ENCODE assay signal across 9 cellular contexts in the genomic region with DNA sequence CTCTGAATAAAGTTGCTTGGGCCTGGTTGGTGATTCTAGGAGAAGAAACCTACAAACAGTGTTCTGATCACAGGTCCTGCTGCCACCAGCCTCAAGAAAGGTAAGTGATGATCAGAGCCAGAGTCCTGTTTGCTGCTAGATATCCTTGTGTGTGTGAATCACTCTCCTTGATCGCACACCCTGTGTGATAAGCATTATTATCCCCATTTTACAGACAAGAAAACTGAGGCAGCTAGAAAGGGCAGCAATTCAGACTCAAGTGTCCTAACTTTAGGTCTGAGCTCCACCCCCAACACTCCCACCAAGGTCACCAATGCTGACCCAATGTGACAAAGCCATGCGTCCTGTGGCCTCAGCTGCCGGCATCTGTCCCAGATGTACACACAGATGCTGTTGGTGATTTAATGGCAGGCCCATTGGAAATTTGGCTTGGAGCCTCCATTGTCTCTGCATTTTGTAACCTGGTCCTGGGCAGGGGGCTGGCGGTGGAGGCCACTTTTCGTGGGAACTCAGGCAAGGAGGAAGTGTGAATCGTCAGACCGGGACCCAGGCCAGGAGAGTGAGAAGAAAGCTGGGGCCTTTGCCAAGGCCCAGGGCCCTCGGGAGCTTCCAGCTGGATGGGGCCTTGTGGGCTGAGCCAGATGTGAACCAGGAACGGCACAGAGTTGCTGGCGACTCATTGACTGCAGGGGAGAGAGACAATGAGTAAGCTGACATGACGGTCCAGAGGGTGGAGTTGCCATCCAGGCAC. TPM values are rescaled to one million over a fixed set of nuclear protein-coding genes. Genes with fewer than 3 reads are reported as not detected.
DNase-seq lines count a peak whose midpoint lies in the region; ATAC-seq and TF ChIP-seq lines count a peak whose summit lies in the region.
"Had no signal": no experiment of that assay in that cellular context is flagged by ENCODE, and none has a peak within 500 bp of the region (broad histone marks: within the 10 kb centered on the region; RNA-seq: fewer than 3 reads in every experiment).

No MANE protein-coding gene starts in this region.

- H3K4me1 ChIP-seq in OCI-LY7 (ENCODE audit: insufficient read depth, low read length, poor library complexity, severe bottlenecking) = no peaks in the 10 kb centered on the region

- DNase-seq in HFF-Myc (ENCODE audit: extremely low read depth, low read depth) (peak; percentile 96), brain microvascular endothelial cell (peak; percentile 90), inferior parietal cortex (ENCODE audit: extremely low spot score) (peak; percentile 25), stromal cell of bone marrow (ENCODE audit: low read depth) (peak; percentile 93), NCI-H345 (lab: John Stamatoyannopoulos, UW) (no peak), OCI-LY7 (ENCODE audit: low spot score) (no peak)
- DNase-seq in stimulated activated CD4-positive, alpha-beta T cell treated with anti-CD3 and anti-CD28 coated beads, Interleukin-4, amount 100 ng/mL, for 24 hours = no peak
- no peak for DNase-seq in activated CD8-positive, alpha-beta T cell treated with anti-CD3 and anti-CD28 coated beads for 36 hours
- DNase-seq: SIG-M5 had no signal

- H3K4me3 Mint-ChIP-seq in activated CD8-positive, alpha-beta T cell treated with anti-CD3 and anti-CD28 coated beads for 36 hours = no peak overlapping the region

- no peak overlapping the region for H3K27ac Mint-ChIP-seq in activated CD8-positive, alpha-beta T cell treated with anti-CD3 and anti-CD28 coated beads for 36 hours

- no peak overlapping the region for H3K4me2 ChIP-seq in OCI-LY7 (ENCODE audit: low read length)

- H3K9me3 Mint-ChIP-seq in activated CD8-positive, alpha-beta T cell treated with anti-CD3 and anti-CD28 coated beads for 36 hours = no peaks in the 10 kb centered on the region

- no peaks in the 10 kb centered on the region for H3K36me3 Mint-ChIP-seq in activated CD8-positive, alpha-beta T cell treated with anti-CD3 and anti-CD28 coated beads for 36 hours (ENCODE audit: low read depth)

- in situ Hi-C loops in brain microvascular endothelial cell (cut with HindIII; ENCODE audit: low pct_ligation_motif_present, low sequenced_read_pairs) = no loop called here

- CTCF ChIA-PET in activated CD8-positive, alpha-beta T cell treated with anti-CD3 and anti-CD28 coated beads for 36 hours (lab: Charles Lee) = no interaction called here
- CTCF ChIA-PET in OCI-LY7 (lab: Charles Lee; ENCODE audit: unreplicated experiment) = no interaction called here

- intact Hi-C loops in activated CD8-positive, alpha-beta T cell treated with anti-CD3 and anti-CD28 coated beads for 36 hours (cut with micrococcal nuclease) = no loop called here
- intact Hi-C loops in OCI-LY7 (cut with micrococcal nuclease; ENCODE audit: unreplicated experiment) = no loop called here

- H3K27me3 ChIP-seq in brain microvascular endothelial cell (replicated peaks) = no peaks in the 10 kb centered on the region

- H3K36me3 ChIP-seq in brain microvascular endothelial cell (replicated peaks) (no peaks in the 10 kb centered on the region), OCI-LY7 (ENCODE audit: insufficient read depth, low read length) (no peaks in the 10 kb centered on the region)

- POLR2A ChIA-PET in activated CD8-positive, alpha-beta T cell treated with anti-CD3 and anti-CD28 coated beads for 36 hours (lab: Charles Lee) = interaction anchor here (0.7 to 0.8 kb wide), 2 partner anchors 10 to 50 kb away, joined by 3 read pairs; no protein-coding TSS in a partner anchor
- POLR2A ChIA-PET in OCI-LY7 (lab: Charles Lee) = no interaction called here

- no peaks in the 10 kb centered on the region for H4K20me1 ChIP-seq in OCI-LY7 (ENCODE audit: insufficient read depth, low read length)

- no peaks in the 10 kb centered on the region for H3K9me3 ChIP-seq in OCI-LY7 (ENCODE audit: low read length)

- no peaks in the 10 kb centered on the region for H3K79me2 ChIP-seq in OCI-LY7 (ENCODE audit: insufficient read depth, low read depth, low read length)

- no peak for TF ChIP-seq CTCF in HFF-Myc (IDR thresholded peaks at IDR 0.05; ENCODE audit: low read depth, low read length, missing control alignments)
- TF ChIP-seq CTCF in brain microvascular endothelial cell (IDR thresholded peaks at IDR 0.05; ENCODE audit: low read depth, low read length, missing control alignments) = no peak
- no peak for TF ChIP-seq CTCF in activated CD8-positive, alpha-beta T cell treated with anti-CD3 and anti-CD28 coated beads for 36 hours (IDR thresholded peaks at IDR 0.05)
- no peak for TF ChIP-seq CTCF in OCI-LY7 (conservative IDR thresholded peaks at IDR 0.05; ENCODE audit: low read length)

- BruUV-seq in OCI-LY7 (replicated peaks; lab: Mats Ljungman, UMichigan) = no TSS peak

- H3K4me1 Mint-ChIP-seq in activated CD8-positive, alpha-beta T cell treated with anti-CD3 and anti-CD28 coated beads for 36 hours (ENCODE audit: low read depth) = no peaks in the 10 kb centered on the region

- H3K27me3 Mint-ChIP-seq in activated CD8-positive, alpha-beta T cell treated with anti-CD3 and anti-CD28 coated beads for 36 hours = peaks cover 8% of the 10 kb centered on the region

- ATAC-seq in activated CD8-positive, alpha-beta T cell treated with anti-CD3 and anti-CD28 coated beads for 36 hours = no peak

- H2AFZ ChIP-seq in OCI-LY7 (ENCODE audit: low read length) = no peak overlapping the region

- H3K27ac ChIP-seq in brain microvascular endothelial cell (peak overlapping the region; percentile 50), OCI-LY7 (ENCODE audit: low read depth, low read length, poor library complexity, severe bottlenecking) (no peak overlapping the region)

- H3K4me3 ChIP-seq in HFF-Myc (replicated peaks; ENCODE audit: low read depth, low read length) = no peak overlapping the region
- no peak overlapping the region for H3K4me3 ChIP-seq in brain microvascular endothelial cell (ENCODE audit: low read depth, low read length)
- H3K4me3 ChIP-seq in OCI-LY7 (ENCODE audit: low read depth, low read length, poor library complexity, severe bottlenecking) = no peak overlapping the region

- H3K9me2 ChIP-seq in OCI-LY7 (ENCODE audit: insufficient read depth, low read length) = no peaks in the 10 kb centered on the region

RNA-seq across cellular contexts. Expression of a gene that starts 29.8 kb away (rescaled TPM):
- not detected for total RNA-seq in activated CD8-positive, alpha-beta T cell treated with anti-CD3 and anti-CD28 coated beads for 36 hours
- not detected in 2 replicates for total RNA-seq in OCI-LY7 (2014; rRNA removed; shearing (Covaris generic))
- total RNA-seq in OCI-LY7 (2022) = not detected in 2 replicates

Comparison
In these comparisons a context has a peak if more than half of its experiments do, and no peak if none do; other contexts are left out.
1. DNase-seq: peak in HFF-Myc (single experiment), brain microvascular endothelial cell (single experiment), inferior parietal cortex (single experiment) and stromal cell of bone marrow (single experiment); none in stimulated activated CD4-positive, alpha-beta T cell treated with anti-CD3 and anti-CD28 coated beads, Interleukin-4, amount 100 ng/mL, for 24 hours (single experiment), activated CD8-positive, alpha-beta T cell treated with anti-CD3 and anti-CD28 coated beads for 36 hours (single experiment), NCI-H345 (single experiment) and OCI-LY7 (single experiment).